10 cellular contexts compared by ENCODE assay signal in genomic region chr12:118981285-118982201, GRCh38.
DNase-seq lines count a peak whose midpoint lies in the region; ATAC-seq and TF ChIP-seq lines count a peak whose summit lies in the region.
"Had no signal": no experiment of that assay in that cellular context is flagged by ENCODE, and none has a peak within 500 bp of the region (broad histone marks: within the 10 kb centered on the region; RNA-seq: fewer than 3 reads in every experiment).

TSS of gene SRRM4 (plus strand) at chr12:118981541. CDS start at chr12:118981883, 342 bp downstream.

- H3K4me3 ChIP-seq in HUES48 (ENCODE audit: low read depth, low read length), result peak within 1 kb of the TSS; percentile 89

- H3K9me3 ChIP-seq in HUES48 (ENCODE audit: control insufficient read depth, insufficient read depth, low read length), result no peaks in the 10 kb centered on the region

- H3K27ac ChIP-seq in HUES48 (ENCODE audit: low read depth, low read length), result peak within 1 kb of the TSS; percentile 70

- DNase-seq in NCI-H510A treated with DMSO at 0.1 percent for 48 hours (lab: John Stamatoyannopoulos, UW), result peak; percentile 94
- peak; percentile 9 to 10 for DNase-seq in erythroblast (lab: John Stamatoyannopoulos, UW)
- DNase-seq in posterior cingulate gyrus, result peak; percentile 24 to 96 (median 78)
- no peak for DNase-seq in activated CD4-positive, CD25-positive, alpha-beta regulatory T cell (lab: John Stamatoyannopoulos, UW)
- DNase-seq: foreskin melanocyte; stimulated activated CD4-positive, alpha-beta T cell treated with anti-CD3 and anti-CD28 coated beads, Interleukin-2, amount 100 ng/mL, for 48 hours had no signal

- ATAC-seq in GM18909 (IDR thresholded peaks at IDR 0.05; ENCODE audit: poor library complexity, unreplicated experiment), result no peak
- no peak for ATAC-seq in GM21447 (IDR thresholded peaks at IDR 0.05; ENCODE audit: unreplicated experiment)
- ATAC-seq in HG03460 (IDR thresholded peaks at IDR 0.05; ENCODE audit: unreplicated experiment), result no peak

- no peak for TF ChIP-seq POLR2A in erythroblast (IDR thresholded peaks at IDR 0.05; ENCODE audit: low read length)

- peaks cover 5% of the 10 kb centered on the region for H3K4me1 ChIP-seq in HUES48 (ENCODE audit: control insufficient read depth, insufficient read depth, low read length)

- no peak within 1 kb of the TSS; the same call in 1 of the 2 replicates for H3K9ac ChIP-seq in HUES48 (ENCODE audit: low read depth, low read length)

- intact Hi-C loops in posterior cingulate gyrus (cut with DNase I), result no loop called here

- no peaks in the 10 kb centered on the region for H3K36me3 ChIP-seq in HUES48 (ENCODE audit: control insufficient read depth, insufficient read depth, low read length)

- H3K27me3 ChIP-seq in HUES48 (ENCODE audit: control insufficient read depth, insufficient read depth, low read length), result peaks cover 35% of the 10 kb centered on the region

Comparison
In these comparisons a context has a peak if more than half of its experiments do, and no peak if none do; other contexts are left out.
1. DNase-seq: peak in NCI-H510A treated with DMSO at 0.1 percent for 48 hours (single experiment), erythroblast (2 of 2) and posterior cingulate gyrus (10 of 10); none in activated CD4-positive, CD25-positive, alpha-beta regulatory T cell (0 of 4).